Comparison of ENCODE assay signal across 1 cellular context in the genomic region with DNA sequence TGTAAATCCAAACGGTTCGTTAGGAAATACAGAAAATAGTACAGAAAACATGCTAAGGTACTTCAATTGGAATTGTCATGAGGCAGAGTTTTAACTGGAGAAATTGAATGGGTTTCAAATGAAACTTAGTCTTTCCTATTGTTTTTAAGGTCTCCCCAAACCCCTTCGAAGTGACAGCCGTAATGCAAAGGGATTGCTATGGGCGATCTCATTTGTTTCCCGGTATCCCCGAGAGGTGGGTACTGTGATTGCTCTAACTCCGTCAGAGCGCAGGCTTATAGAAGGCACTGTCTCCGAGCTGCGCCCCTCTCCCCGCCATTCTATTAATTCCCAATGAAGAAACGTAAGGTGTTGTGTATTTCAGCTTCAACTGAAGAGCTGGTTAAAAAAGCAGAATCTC.
TF ChIP-seq lines count a peak whose summit lies in the region.

No MANE protein-coding gene starts in this region.

TF ChIP-seq in A549, 52 proteins besides CTCF, POLR2A, EP300 and RAD21 (continued from another document):
- TF ChIP-seq, protein P1, sequence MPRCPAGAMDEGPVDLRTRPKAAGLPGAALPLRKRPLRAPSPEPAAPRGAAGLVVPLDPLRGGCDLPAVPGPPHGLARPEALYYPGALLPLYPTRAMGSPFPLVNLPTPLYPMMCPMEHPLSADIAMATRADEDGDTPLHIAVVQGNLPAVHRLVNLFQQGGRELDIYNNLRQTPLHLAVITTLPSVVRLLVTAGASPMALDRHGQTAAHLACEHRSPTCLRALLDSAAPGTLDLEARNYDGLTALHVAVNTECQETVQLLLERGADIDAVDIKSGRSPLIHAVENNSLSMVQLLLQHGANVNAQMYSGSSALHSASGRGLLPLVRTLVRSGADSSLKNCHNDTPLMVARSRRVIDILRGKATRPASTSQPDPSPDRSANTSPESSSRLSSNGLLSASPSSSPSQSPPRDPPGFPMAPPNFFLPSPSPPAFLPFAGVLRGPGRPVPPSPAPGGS (IDR thresholded peaks at IDR 0.05) = no peak
- TF ChIP-seq ESRRA (IDR thresholded peaks at IDR 0.05; ENCODE audit: borderline replicate concordance, low read length) = no peak
- TF ChIP-seq HEYL (CRISPR knock-in tag; IDR thresholded peaks at IDR 0.05) = no peak
- TF ChIP-seq, protein P2, sequence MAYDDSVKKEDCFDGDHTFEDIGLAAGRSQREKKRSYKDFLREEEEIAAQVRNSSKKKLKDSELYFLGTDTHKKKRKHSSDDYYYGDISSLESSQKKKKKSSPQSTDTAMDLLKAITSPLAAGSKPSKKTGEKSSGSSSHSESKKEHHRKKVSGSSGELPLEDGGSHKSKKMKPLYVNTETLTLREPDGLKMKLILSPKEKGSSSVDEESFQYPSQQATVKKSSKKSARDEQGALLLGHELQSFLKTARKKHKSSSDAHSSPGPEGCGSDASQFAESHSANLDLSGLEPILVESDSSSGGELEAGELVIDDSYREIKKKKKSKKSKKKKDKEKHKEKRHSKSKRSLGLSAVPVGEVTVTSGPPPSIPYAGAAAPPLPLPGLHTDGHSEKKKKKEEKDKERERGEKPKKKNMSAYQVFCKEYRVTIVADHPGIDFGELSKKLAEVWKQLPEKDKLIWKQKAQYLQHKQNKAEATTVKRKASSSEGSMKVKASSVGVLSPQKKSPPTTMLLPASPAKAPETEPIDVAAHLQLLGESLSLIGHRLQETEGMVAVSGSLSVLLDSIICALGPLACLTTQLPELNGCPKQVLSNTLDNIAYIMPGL (CRISPR knock-in tag; IDR thresholded peaks at IDR 0.05; ENCODE audit: borderline replicate concordance) = no peak
- no peak for TF ChIP-seq CBX8 (IDR thresholded peaks at IDR 0.05)
- TF ChIP-seq, protein P3, sequence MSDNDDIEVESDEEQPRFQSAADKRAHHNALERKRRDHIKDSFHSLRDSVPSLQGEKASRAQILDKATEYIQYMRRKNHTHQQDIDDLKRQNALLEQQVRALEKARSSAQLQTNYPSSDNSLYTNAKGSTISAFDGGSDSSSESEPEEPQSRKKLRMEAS (IDR thresholded peaks at IDR 0.05) = no peak
- TF ChIP-seq SREBF2 (IDR thresholded peaks at IDR 0.05) = no peak
- TF ChIP-seq EHF (CRISPR knock-in tag; IDR thresholded peaks at IDR 0.05) = no peak
- TF ChIP-seq GATA3 (IDR thresholded peaks at IDR 0.05; ENCODE audit: borderline replicate concordance) = no peak
- no peak for TF ChIP-seq FOXS1 (CRISPR knock-in tag; IDR thresholded peaks at IDR 0.05)
- TF ChIP-seq RNF2 (IDR thresholded peaks at IDR 0.05; ENCODE audit: borderline replicate concordance, low read depth) = no peak
- TF ChIP-seq HOXB5 (CRISPR knock-in tag; IDR thresholded peaks at IDR 0.05) = no peak
